1 cellular context compared by ENCODE assay signal in genomic region chr18:73189718-73190117, GRCh38.
TF ChIP-seq lines count a peak whose summit lies in the region.

No MANE protein-coding gene starts in this region.

TF ChIP-seq in HepG2, 621 proteins besides CTCF, POLR2A, EP300 and RAD21 (continued from another document and continues in another):
- TF ChIP-seq ZUFSP (CRISPR knock-in tag; IDR thresholded peaks at IDR 0.05; ENCODE audit: borderline replicate concordance), result no peak
- TF ChIP-seq ZNF382 (CRISPR knock-in tag; IDR thresholded peaks at IDR 0.05; ENCODE audit: borderline replicate concordance), result no peak
- TF ChIP-seq, protein P1, sequence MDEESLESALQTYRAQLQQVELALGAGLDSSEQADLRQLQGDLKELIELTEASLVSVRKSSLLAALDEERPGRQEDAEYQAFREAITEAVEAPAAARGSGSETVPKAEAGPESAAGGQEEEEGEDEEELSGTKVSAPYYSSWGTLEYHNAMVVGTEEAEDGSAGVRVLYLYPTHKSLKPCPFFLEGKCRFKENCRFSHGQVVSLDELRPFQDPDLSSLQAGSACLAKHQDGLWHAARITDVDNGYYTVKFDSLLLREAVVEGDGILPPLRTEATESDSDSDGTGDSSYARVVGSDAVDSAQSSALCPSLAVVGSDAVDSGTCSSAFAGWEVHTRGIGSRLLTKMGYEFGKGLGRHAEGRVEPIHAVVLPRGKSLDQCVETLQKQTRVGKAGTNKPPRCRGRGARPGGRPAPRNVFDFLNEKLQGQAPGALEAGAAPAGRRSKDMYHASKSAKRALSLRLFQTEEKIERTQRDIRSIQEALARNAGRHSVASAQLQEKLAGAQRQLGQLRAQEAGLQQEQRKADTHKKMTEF (CRISPR knock-in tag; IDR thresholded peaks at IDR 0.05), result 0 out of 2 replicates have a peak, but pooled peaks have one; percentile 21
- TF ChIP-seq, protein P2, sequence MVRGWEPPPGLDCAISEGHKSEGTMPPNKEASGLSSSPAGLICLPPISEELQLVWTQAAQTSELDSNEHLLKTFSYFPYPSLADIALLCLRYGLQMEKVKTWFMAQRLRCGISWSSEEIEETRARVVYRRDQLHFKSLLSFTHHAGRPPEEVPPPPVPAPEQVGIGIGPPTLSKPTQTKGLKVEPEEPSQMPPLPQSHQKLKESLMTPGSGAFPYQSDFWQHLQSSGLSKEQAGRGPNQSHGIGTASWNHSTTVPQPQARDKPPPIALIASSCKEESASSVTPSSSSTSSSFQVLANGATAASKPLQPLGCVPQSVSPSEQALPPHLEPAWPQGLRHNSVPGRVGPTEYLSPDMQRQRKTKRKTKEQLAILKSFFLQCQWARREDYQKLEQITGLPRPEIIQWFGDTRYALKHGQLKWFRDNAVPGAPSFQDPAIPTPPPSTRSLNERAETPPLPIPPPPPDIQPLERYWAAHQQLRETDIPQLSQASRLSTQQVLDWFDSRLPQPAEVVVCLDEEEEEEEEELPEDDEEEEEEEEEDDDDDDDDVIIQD (CRISPR knock-in tag; IDR thresholded peaks at IDR 0.05; ENCODE audit: low read depth), result peak; percentile 21; the same call in 1 of the 2 replicates
- TF ChIP-seq KLF15 (CRISPR knock-in tag; IDR thresholded peaks at IDR 0.05; ENCODE audit: borderline replicate concordance), result no peak
- TF ChIP-seq ZFP82 (CRISPR knock-in tag; IDR thresholded peaks at IDR 0.05; ENCODE audit: borderline replicate concordance), result no peak
- no peak for TF ChIP-seq NAIF1 (CRISPR knock-in tag; IDR thresholded peaks at IDR 0.05; ENCODE audit: borderline replicate concordance)
- TF ChIP-seq ZNF83 (CRISPR knock-in tag; IDR thresholded peaks at IDR 0.05; ENCODE audit: borderline replicate concordance), result no peak
- TF ChIP-seq U2AF2 (IDR thresholded peaks at IDR 0.05; ENCODE audit: low read depth, low read length), result no peak
- TF ChIP-seq, protein P3, sequence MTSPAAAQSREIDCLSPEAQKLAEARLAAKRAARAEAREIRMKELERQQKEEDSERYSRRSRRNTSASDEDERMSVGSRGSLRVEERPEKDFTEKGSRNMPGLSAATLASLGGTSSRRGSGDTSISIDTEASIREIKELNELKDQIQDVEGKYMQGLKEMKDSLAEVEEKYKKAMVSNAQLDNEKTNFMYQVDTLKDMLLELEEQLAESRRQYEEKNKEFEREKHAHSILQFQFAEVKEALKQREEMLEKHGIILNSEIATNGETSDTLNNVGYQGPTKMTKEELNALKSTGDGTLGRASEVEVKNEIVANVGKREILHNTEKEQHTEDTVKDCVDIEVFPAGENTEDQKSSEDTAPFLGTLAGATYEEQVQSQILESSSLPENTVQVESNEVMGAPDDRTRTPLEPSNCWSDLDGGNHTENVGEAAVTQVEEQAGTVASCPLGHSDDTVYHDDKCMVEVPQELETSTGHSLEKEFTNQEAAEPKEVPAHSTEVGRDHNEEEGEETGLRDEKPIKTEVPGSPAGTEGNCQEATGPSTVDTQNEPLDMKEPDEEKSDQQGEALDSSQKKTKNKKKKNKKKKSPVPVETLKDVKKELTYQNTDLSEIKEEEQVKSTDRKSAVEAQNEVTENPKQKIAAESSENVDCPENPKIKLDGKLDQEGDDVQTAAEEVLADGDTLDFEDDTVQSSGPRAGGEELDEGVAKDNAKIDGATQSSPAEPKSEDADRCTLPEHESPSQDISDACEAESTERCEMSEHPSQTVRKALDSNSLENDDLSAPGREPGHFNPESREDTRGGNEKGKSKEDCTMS (CRISPR knock-in tag; conservative IDR thresholded peaks at IDR 0.05), result no peak
- no peak for TF ChIP-seq TEAD2 (CRISPR knock-in tag; IDR thresholded peaks at IDR 0.05)
- TF ChIP-seq TBX3 (IDR thresholded peaks at IDR 0.05; ENCODE audit: borderline replicate concordance), result peak; percentile 83
- 0 out of 2 replicates have a peak, but pooled peaks have one; percentile 43 for TF ChIP-seq MIXL1 (CRISPR knock-in tag; IDR thresholded peaks at IDR 0.05)
- no peak for TF ChIP-seq ZSCAN12 (CRISPR knock-in tag; IDR thresholded peaks at IDR 0.05)
- TF ChIP-seq RFXANK (CRISPR knock-in tag; IDR thresholded peaks at IDR 0.05), result no peak
- peak; percentile 30; the same call in 1 of the 2 replicates for TF ChIP-seq PAXIP1 (CRISPR knock-in tag; conservative IDR thresholded peaks at IDR 0.05)
- 0 out of 4 replicates have a peak, but pooled peaks of 1 of the 2 experiments have one; percentile 46 for TF ChIP-seq REST (IDR thresholded peaks at IDR 0.05; ENCODE audit: borderline replicate concordance in 1 of 2, low read depth in 1 of 2, low read length in 2 of 2)
- TF ChIP-seq, protein P4, sequence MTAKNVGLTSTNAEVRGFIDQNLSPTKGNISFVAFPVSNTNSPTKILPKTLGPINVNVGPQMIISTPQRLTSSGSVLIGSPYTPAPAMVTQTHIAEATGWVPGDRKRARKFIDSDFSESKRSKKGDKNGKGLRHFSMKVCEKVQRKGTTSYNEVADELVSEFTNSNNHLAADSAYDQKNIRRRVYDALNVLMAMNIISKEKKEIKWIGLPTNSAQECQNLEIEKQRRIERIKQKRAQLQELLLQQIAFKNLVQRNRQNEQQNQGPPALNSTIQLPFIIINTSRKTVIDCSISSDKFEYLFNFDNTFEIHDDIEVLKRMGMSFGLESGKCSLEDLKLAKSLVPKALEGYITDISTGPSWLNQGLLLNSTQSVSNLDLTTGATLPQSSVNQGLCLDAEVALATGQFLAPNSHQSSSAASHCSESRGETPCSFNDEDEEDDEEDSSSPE (CRISPR knock-in tag; IDR thresholded peaks at IDR 0.05), result no peak
- peak; percentile 45 for TF ChIP-seq RXRB (CRISPR knock-in tag; IDR thresholded peaks at IDR 0.05; ENCODE audit: borderline replicate concordance)
- TF ChIP-seq RARG (CRISPR knock-in tag; IDR thresholded peaks at IDR 0.05; ENCODE audit: low read depth), result no peak
- no peak for TF ChIP-seq ZNF3 (CRISPR knock-in tag; IDR thresholded peaks at IDR 0.05)
- no peak for TF ChIP-seq IRX3 (CRISPR knock-in tag; IDR thresholded peaks at IDR 0.05; ENCODE audit: borderline replicate concordance, low read depth)
- TF ChIP-seq ZNF792 (CRISPR knock-in tag; IDR thresholded peaks at IDR 0.05), result no peak
- peak; percentile 68 for TF ChIP-seq ZBTB40 (IDR thresholded peaks at IDR 0.05)
- no peak; the same call in 1 of the 2 replicates for TF ChIP-seq ZBTB40 (CRISPR knock-in tag; IDR thresholded peaks at IDR 0.05)
- peak; percentile 20; the same call in 1 of the 2 replicates for TF ChIP-seq SOX13 (IDR thresholded peaks at IDR 0.05)
- TF ChIP-seq SOX13 (CRISPR knock-in tag; conservative IDR thresholded peaks at IDR 0.05 in 1 of 2, IDR thresholded peaks at IDR 0.05 in 1 of 2), result peak in 1 of 2 experiments; percentile 90; a peak in 2 of 4 replicates
- no peak for TF ChIP-seq ZNF674 (CRISPR knock-in tag; IDR thresholded peaks at IDR 0.05; ENCODE audit: low read depth)
- TF ChIP-seq ZNF180 (CRISPR knock-in tag; IDR thresholded peaks at IDR 0.05; ENCODE audit: borderline replicate concordance, low read depth), result no peak
